24 cellular contexts compared by ENCODE assay signal in the genomic region with DNA sequence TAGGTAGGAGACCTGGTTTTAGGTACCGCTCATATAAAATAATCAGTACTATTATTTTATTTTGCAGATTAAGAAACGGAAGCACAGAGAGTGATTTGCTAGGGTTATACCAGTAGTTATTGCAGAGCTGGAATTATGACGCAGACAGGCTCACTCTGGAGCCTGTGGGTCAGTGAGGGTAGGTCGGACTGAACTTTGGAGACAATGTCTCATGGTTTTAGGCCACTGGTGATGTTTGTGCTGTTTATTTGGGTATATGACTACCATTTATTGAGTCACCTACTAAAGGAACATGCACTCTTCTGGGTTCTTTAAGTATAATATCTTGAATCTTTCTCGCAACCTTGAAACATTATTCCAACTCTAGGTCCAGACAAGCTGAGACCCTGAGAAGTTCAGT. TPM values are rescaled to one million over a fixed set of nuclear protein-coding genes. Genes with fewer than 3 reads are reported as not detected.
DNase-seq lines count a peak whose midpoint lies in the region; ATAC-seq and TF ChIP-seq lines count a peak whose summit lies in the region.
"Had no signal": no experiment of that assay in that cellular context is flagged by ENCODE, and none has a peak within 500 bp of the region (broad histone marks: within the 10 kb centered on the region; RNA-seq: fewer than 3 reads in every experiment).

No MANE protein-coding gene starts in this region.

- H3K27ac ChIP-seq in right lobe of liver: peak overlapping the region; percentile 41 to 88 (median 65)
- H3K27ac ChIP-seq: KMS-11, PC-9, SJSA1 had no signal

- H3K36me3 ChIP-seq in right lobe of liver: no peaks in the 10 kb centered on the region
- H3K36me3 ChIP-seq: BE2C, SJSA1 had no signal

- H3K27ac Mint-ChIP-seq in activated T-helper 17 cell treated with anti-CD3 and anti-CD28 coated beads, Interleukin-2, amount 50 U/mL, for 72 hours: no peak overlapping the region
- no peak overlapping the region for H3K27ac Mint-ChIP-seq in activated CD4-positive, alpha-beta memory T cell treated with anti-CD3 and anti-CD28 coated beads, Interleukin-2, amount 10 ng/mL, durations not matched to agents 7 days and 5 days
- H3K27ac Mint-ChIP-seq: CD14-positive monocyte; CD8-positive, alpha-beta memory T cell; H9; IgD-negative memory B cell had no signal

- peaks cover 0 to 59% (median 21%) of the 10 kb centered on the region in 4 donors for H3K4me1 ChIP-seq in right lobe of liver
- H3K4me1 ChIP-seq: BE2C had no signal

- intact Hi-C loops in right lobe of liver (cut with DNase I): no loop called here

- TF ChIP-seq CTCF in fibroblast of pulmonary artery (IDR thresholded peaks at IDR 0.05; ENCODE audit: low read length, missing control alignments) (no peak), right lobe of liver (IDR thresholded peaks at IDR 0.05) (no peak)

- peak overlapping the region; percentile 54 for H3K4me3 ChIP-seq in fibroblast of pulmonary artery (replicated peaks; ENCODE audit: low read depth, low read length)
- H3K4me3 ChIP-seq in right lobe of liver: no peak overlapping the region
- H3K4me3 ChIP-seq: PC-9, SJSA1 had no signal

- H3K4me3 Mint-ChIP-seq in activated T-helper 17 cell treated with anti-CD3 and anti-CD28 coated beads, Interleukin-2, amount 50 U/mL, for 72 hours: peak overlapping the region; percentile 90
- no peak overlapping the region for H3K4me3 Mint-ChIP-seq in activated CD4-positive, alpha-beta memory T cell treated with anti-CD3 and anti-CD28 coated beads, Interleukin-2, amount 10 ng/mL, durations not matched to agents 7 days and 5 days
- H3K4me3 Mint-ChIP-seq: CD14-positive monocyte; CD8-positive, alpha-beta memory T cell; H9 had no signal

- CTCF ChIA-PET in activated CD4-positive, alpha-beta memory T cell treated with anti-CD3 and anti-CD28 coated beads, Interleukin-2, amount 10 ng/mL, durations not matched to agents 7 days and 5 days (lab: Charles Lee): interaction anchor here (1.2 kb wide), 1 partner anchor 89 kb away, joined by 4 read pairs; no protein-coding TSS in a partner anchor

- no peaks in the 10 kb centered on the region for H3K9me3 ChIP-seq in right lobe of liver
- H3K9me3 ChIP-seq: BE2C, SJSA1 had no signal

- TF ChIP-seq POLR2A in right lobe of liver (IDR thresholded peaks at IDR 0.05): no peak

- no peaks in the 10 kb centered on the region for H3K27me3 ChIP-seq in right lobe of liver
- H3K27me3 ChIP-seq: BE2C, SJSA1 had no signal

- POLR2A ChIA-PET in activated CD4-positive, alpha-beta memory T cell treated with anti-CD3 and anti-CD28 coated beads, Interleukin-2, amount 10 ng/mL, durations not matched to agents 7 days and 5 days (lab: Charles Lee): no interaction called here

- H3K27me3 Mint-ChIP-seq in activated T-helper 17 cell treated with anti-CD3 and anti-CD28 coated beads, Interleukin-2, amount 50 U/mL, for 72 hours: no peaks in the 10 kb centered on the region
- H3K27me3 Mint-ChIP-seq in activated CD4-positive, alpha-beta memory T cell treated with anti-CD3 and anti-CD28 coated beads, Interleukin-2, amount 10 ng/mL, durations not matched to agents 7 days and 5 days: peaks cover 13% of the 10 kb centered on the region

- no peak for ATAC-seq in activated T-helper 17 cell treated with anti-CD3 and anti-CD28 coated beads, Interleukin-2, amount 50 U/mL, for 72 hours (replicated peaks)
- ATAC-seq in right lobe of liver (peak in 1 of 4 donors; percentile 2), HG03108 (IDR thresholded peaks at IDR 0.05; ENCODE audit: unreplicated experiment) (no peak)
- ATAC-seq: Right ventricle myocardium inferior had no signal

- no peaks in the 10 kb centered on the region for H3K9me3 Mint-ChIP-seq in activated T-helper 17 cell treated with anti-CD3 and anti-CD28 coated beads, Interleukin-2, amount 50 U/mL, for 72 hours
- no peaks in the 10 kb centered on the region for H3K9me3 Mint-ChIP-seq in activated CD4-positive, alpha-beta memory T cell treated with anti-CD3 and anti-CD28 coated beads, Interleukin-2, amount 10 ng/mL, durations not matched to agents 7 days and 5 days
- H3K9me3 Mint-ChIP-seq: CD8-positive, alpha-beta memory T cell; H9; IgD-negative memory B cell had no signal

- H3K4me1 Mint-ChIP-seq in activated T-helper 17 cell treated with anti-CD3 and anti-CD28 coated beads, Interleukin-2, amount 50 U/mL, for 72 hours: peaks cover 60% of the 10 kb centered on the region
- H3K4me1 Mint-ChIP-seq in activated CD4-positive, alpha-beta memory T cell treated with anti-CD3 and anti-CD28 coated beads, Interleukin-2, amount 10 ng/mL, durations not matched to agents 7 days and 5 days: peaks cover 37% of the 10 kb centered on the region

- H3K36me3 Mint-ChIP-seq in activated T-helper 17 cell treated with anti-CD3 and anti-CD28 coated beads, Interleukin-2, amount 50 U/mL, for 72 hours (ENCODE audit: low read depth): peaks cover 90% of the 10 kb centered on the region
- no peaks in the 10 kb centered on the region for H3K36me3 Mint-ChIP-seq in activated CD4-positive, alpha-beta memory T cell treated with anti-CD3 and anti-CD28 coated beads, Interleukin-2, amount 10 ng/mL, durations not matched to agents 7 days and 5 days (ENCODE audit: low read depth)
- H3K36me3 Mint-ChIP-seq: CD14-positive monocyte; CD8-positive, alpha-beta memory T cell; IgD-negative memory B cell had no signal

- peak; percentile 16 for DNase-seq in fibroblast of pulmonary artery (ENCODE audit: low read depth)
- no peak for DNase-seq in right lobe of liver
- no peak for DNase-seq in activated naive CD4-positive, alpha-beta T cell (lab: John Stamatoyannopoulos, UW)
- DNase-seq in activated CD4-positive, alpha-beta memory T cell treated with anti-CD3 and anti-CD28 coated beads, Interleukin-2, amount 10 ng/mL, durations not matched to agents 7 days and 5 days: no peak
- no peak for DNase-seq in stimulated activated naive CD4-positive, alpha-beta T cell (lab: John Stamatoyannopoulos, UW)
- DNase-seq: ACHN; BE2C; CD8-positive, alpha-beta memory T cell; DMS 273 treated with DMSO at 0.1 percent for 48 hours; DMS79 treated with DMSO at 0.1 percent for 48 hours; GF-D8; H9; MM.1S; NCI-H2029; NCI-H446 treated with DMSO at 0.1 percent for 48 hours; NCI-H526; PC-9 had no signal

- 57% methylated on average over 5 of the region's 5 CpGs for WGBS in right lobe of liver (ENCODE audit: insufficient coverage, low coverage, low lambda C conversion rate, missing lambda C conversion rate)

RNA-seq across cellular contexts. Expression of a gene that starts 33.5 kb away (rescaled TPM):
- 10 to 100 TPM; 41.7 to 68.1 TPM for total RNA-seq in activated T-helper 17 cell treated with anti-CD3 and anti-CD28 coated beads, Interleukin-2, amount 50 U/mL, for 72 hours
- 10 to 100 TPM; 40.8 to 67.6 (median 52.2) TPM for total RNA-seq in right lobe of liver
- 1 to 10 TPM; 1.3 to 1.5 TPM for total RNA-seq in activated CD4-positive, alpha-beta memory T cell treated with anti-CD3 and anti-CD28 coated beads, Interleukin-2, amount 10 ng/mL, durations not matched to agents 7 days and 5 days

Comparison
In these comparisons a context has a peak if more than half of its experiments do, and no peak if none do; other contexts are left out.
1. RNA of a gene that starts 33.5 kb away (total RNA-seq): 41.7 to 68.1 TPM in activated T-helper 17 cell treated with anti-CD3 and anti-CD28 coated beads, Interleukin-2, amount 50 U/mL, for 72 hours and 40.8 to 67.6 TPM in right lobe of liver; 1.3 to 1.5 TPM in activated CD4-positive, alpha-beta memory T cell treated with anti-CD3 and anti-CD28 coated beads, Interleukin-2, amount 10 ng/mL, durations not matched to agents 7 days and 5 days; every median in the first group is over 10 times any median in the second.